Comparison of ENCODE assay signal across 8 cellular contexts in the genomic region with DNA sequence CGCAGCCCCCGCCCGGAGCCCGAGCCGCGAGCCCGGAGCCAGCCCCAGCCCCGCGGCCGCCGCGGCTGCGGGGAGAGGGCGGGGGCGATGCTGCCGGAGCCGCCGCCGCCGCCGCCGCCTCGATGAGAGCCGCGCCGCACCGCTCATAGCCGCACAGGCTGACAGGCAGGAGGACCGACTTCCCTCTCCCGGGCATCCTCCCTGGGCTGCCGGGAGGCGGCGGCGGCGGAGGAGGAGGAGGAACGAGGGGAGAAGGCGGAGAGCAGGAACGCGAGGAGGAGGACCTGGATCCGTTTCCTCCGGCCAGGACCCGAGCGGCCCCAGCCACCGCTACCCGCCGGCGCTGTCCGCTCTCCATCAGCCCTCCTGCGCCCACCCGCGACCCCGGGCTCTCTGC. TPM values are rescaled to one million over a fixed set of nuclear protein-coding genes. Genes with fewer than 3 reads are reported as not detected.
DNase-seq lines count a peak whose midpoint lies in the region; ATAC-seq, FAIRE-seq and TF ChIP-seq lines count a peak whose summit lies in the region.
"Had no signal": no experiment of that assay in that cellular context is flagged by ENCODE, and none has a peak within 500 bp of the region (broad histone marks: within the 10 kb centered on the region; RNA-seq: fewer than 3 reads in every experiment).

No MANE protein-coding gene starts in this region.

- DNase-seq in GM12892 (ENCODE audit: insufficient read length) = peak; percentile 46
- DNase-seq in HuH-7 (ENCODE audit: low spot score) = peak; percentile 58
- peak; percentile 48 for DNase-seq in activated naive CD4-positive, alpha-beta T cell treated with anti-CD3 and anti-CD28 coated beads, Interleukin-2, amount 10 ng/mL, durations not matched to agents 7 days and 5 days
- DNase-seq in left cardiac atrium = peak; percentile 37
- DNase-seq in retina = peak; percentile 76
- DNase-seq in KG1 (lab: John Stamatoyannopoulos, UW) = no peak

- TF ChIP-seq POLR2A in GM12892 (IDR thresholded peaks at IDR 0.05; ENCODE audit: low read depth, low read length) = no peak

- peaks cover 1% of the 10 kb centered on the region for H3K36me3 Mint-ChIP-seq in activated naive CD4-positive, alpha-beta T cell treated with anti-CD3 and anti-CD28 coated beads, Interleukin-2, amount 10 ng/mL, durations not matched to agents 7 days and 5 days
- H3K36me3 Mint-ChIP-seq: activated naive CD8-positive, alpha-beta T cell had no signal

- H3K9me3 Mint-ChIP-seq in activated naive CD4-positive, alpha-beta T cell treated with anti-CD3 and anti-CD28 coated beads, Interleukin-2, amount 10 ng/mL, durations not matched to agents 7 days and 5 days = no peaks in the 10 kb centered on the region

- CTCF ChIA-PET in activated naive CD4-positive, alpha-beta T cell treated with anti-CD3 and anti-CD28 coated beads, Interleukin-2, amount 10 ng/mL, durations not matched to agents 7 days and 5 days (lab: Charles Lee) = no interaction called here

- peak; percentile 18 for ATAC-seq in GM21619 (IDR thresholded peaks at IDR 0.05; ENCODE audit: unreplicated experiment)
- peak; percentile 9 to 29 for ATAC-seq in left cardiac atrium

- H3K4me3 Mint-ChIP-seq in activated naive CD4-positive, alpha-beta T cell treated with anti-CD3 and anti-CD28 coated beads, Interleukin-2, amount 10 ng/mL, durations not matched to agents 7 days and 5 days = peak overlapping the region; percentile 34

- peaks cover 88% of the 10 kb centered on the region for H3K27me3 Mint-ChIP-seq in activated naive CD4-positive, alpha-beta T cell treated with anti-CD3 and anti-CD28 coated beads, Interleukin-2, amount 10 ng/mL, durations not matched to agents 7 days and 5 days

- intact Hi-C loops in left cardiac atrium (cut with DNase I) = no loop called here

- H3K4me1 Mint-ChIP-seq in activated naive CD4-positive, alpha-beta T cell treated with anti-CD3 and anti-CD28 coated beads, Interleukin-2, amount 10 ng/mL, durations not matched to agents 7 days and 5 days = peaks cover 35% of the 10 kb centered on the region

- no peak overlapping the region for H3K27ac Mint-ChIP-seq in activated naive CD4-positive, alpha-beta T cell treated with anti-CD3 and anti-CD28 coated beads, Interleukin-2, amount 10 ng/mL, durations not matched to agents 7 days and 5 days
- H3K27ac Mint-ChIP-seq: activated naive CD8-positive, alpha-beta T cell had no signal

- FAIRE-seq in GM12892 (lab: Jason Lieb, UNC) = no peak

RNA-seq across cellular contexts. Expression of a gene that starts 0.4 kb away (rescaled TPM):
- polyA plus RNA-seq in GM12892 (2012; ENCODE audit: missing spikeins) = 2.7 TPM
- 1 to 10 TPM; 1.3 to 3.3 TPM for total RNA-seq in left cardiac atrium
